ENCODE assay signal across 14 cellular contexts in genomic region chr3:104510091-104510860, GRCh38.
DNase-seq lines count a peak whose midpoint lies in the region; ATAC-seq and TF ChIP-seq lines count a peak whose summit lies in the region.
"Had no signal": no experiment of that assay in that cellular context is flagged by ENCODE, and none has a peak within 500 bp of the region (broad histone marks: within the 10 kb centered on the region; RNA-seq: fewer than 3 reads in every experiment).

No MANE protein-coding gene starts in this region.

- H3K27me3 ChIP-seq in H7 (ENCODE audit: control insufficient read depth, insufficient read depth, low read length), result no peaks in the 10 kb centered on the region
- H3K27me3 ChIP-seq in spleen (replicated peaks in 1 of 7), result no peaks in the 10 kb centered on the region

- no peak overlapping the region for H3K27ac ChIP-seq in spleen
- H3K27ac ChIP-seq: skin epidermis had no signal

- TF ChIP-seq CTCF in spleen (IDR thresholded peaks at IDR 0.05 in 8 of 11, conservative IDR thresholded peaks at IDR 0.05 in 3 of 11), result no peak

- ATAC-seq in GM21390 (IDR thresholded peaks at IDR 0.05; ENCODE audit: unreplicated experiment), result peak; percentile 48
- ATAC-seq: activated CD8-positive, alpha-beta memory T cell treated with anti-CD3 and anti-CD28 coated beads, Interleukin-2, amount 10 ng/mL, durations not matched to agents 7 days and 5 days had no signal

- H3K9me3 ChIP-seq in spleen, result peaks cover 0 to 19% (median 7%) of the 10 kb centered on the region in 8 donors

- H3K4me3 ChIP-seq in H7 (ENCODE audit: insufficient read depth, low read depth, low read length) (no peak overlapping the region), spleen (no peak overlapping the region)
- H3K4me3 ChIP-seq: lung, skin epidermis had no signal

- peak; percentile 91 for DNase-seq in M059J (ENCODE audit: low read depth)
- DNase-seq in amniotic stem cell (lab: John Stamatoyannopoulos, UW), result peak; percentile 1
- peak; percentile 9 for DNase-seq in retina
- DNase-seq in H7, result no peak
- DNase-seq in spleen, result no peak
- no peak for DNase-seq in NCI-H1930 (lab: John Stamatoyannopoulos, UW)
- DNase-seq: activated CD8-positive, alpha-beta memory T cell treated with anti-CD3 and anti-CD28 coated beads, Interleukin-2, amount 10 ng/mL, durations not matched to agents 7 days and 5 days; activated naive CD4-positive, alpha-beta T cell treated with anti-CD3 and anti-CD28 coated beads for 36 hours; CD4-positive, alpha-beta T cell; NCI-H510A treated with DMSO at 0.1 percent for 48 hours; nucleus accumbens had no signal

- TF ChIP-seq POLR2A in spleen (IDR thresholded peaks at IDR 0.05), result no peak

- H3K36me3 ChIP-seq in H7 (replicated peaks; ENCODE audit: control insufficient read depth, insufficient read depth, low read length) (no peaks in the 10 kb centered on the region), spleen (no peaks in the 10 kb centered on the region)

- H3K4me1 ChIP-seq in spleen, result peaks cover 0 to 3% (median 0%) of the 10 kb centered on the region in 6 donors

- intact Hi-C loops in spleen (cut with DNase I; ENCODE audit: low total_unique reads), result no loop called here

- 70 to 85% (median 79%) methylated on average over 3 of the region's 3 CpGs for WGBS in spleen, 5 donors

Comparison
In these comparisons a context has a peak if more than half of its experiments do, and no peak if none do; other contexts are left out.
1. DNase-seq: peak in M059J (single experiment), amniotic stem cell (single experiment) and retina (single experiment); none in H7 (single experiment), spleen (single experiment) and NCI-H1930 (0 of 2).